In genomic region chr18:77062518-77063003, GRCh38 we compare ENCODE assay signal across 8 cellular contexts.
DNase-seq lines count a peak whose midpoint lies in the region; ATAC-seq and TF ChIP-seq lines count a peak whose summit lies in the region.

No MANE protein-coding gene starts in this region.

- CTCF ChIA-PET in naive thymus-derived CD4-positive, alpha-beta T cell (lab: Charles Lee), result interaction anchor here (0.7 to 1.9 kb wide), 5 partner anchors 9 to 147 kb away, joined by 3 to 7 read pairs (median 3); no protein-coding TSS in a partner anchor

- peak overlapping the region; percentile 82 for H3K27ac ChIP-seq in naive thymus-derived CD4-positive, alpha-beta T cell (ENCODE audit: low read depth, low read length)

- H3K9me3 ChIP-seq in naive thymus-derived CD4-positive, alpha-beta T cell (ENCODE audit: control insufficient read depth in 2 of 3, low read length in 3 of 3), result no peaks in the 10 kb centered on the region

- peaks cover 69 to 90% of the 10 kb centered on the region in 2 donors for H3K4me1 ChIP-seq in naive thymus-derived CD4-positive, alpha-beta T cell (ENCODE audit: control insufficient read depth in 2 of 2, insufficient read depth in 2 of 2, low read length in 2 of 2)

- DNase-seq in GM12864 (ENCODE audit: low read depth), result peak; percentile 85
- peak; percentile 69 for DNase-seq in MV-4-11 (lab: John Stamatoyannopoulos, UW)
- DNase-seq in naive thymus-derived CD4-positive, alpha-beta T cell, result peak in 8 of 9 donors; percentile 52 to 92 (median 86)
- DNase-seq in HuH-7 (ENCODE audit: low spot score), result no peak
- DNase-seq in NCI-H1417 (lab: John Stamatoyannopoulos, UW), result no peak
- DNase-seq in SK-N-DZ (ENCODE audit: low spot score), result no peak

- no peak overlapping the region; the same call in 1 of the 2 replicates for H3K4me3 ChIP-seq in GM12864 (ENCODE audit: low read depth, low read length)
- peak overlapping the region; percentile 16 for H3K4me3 ChIP-seq in naive thymus-derived CD4-positive, alpha-beta T cell (ENCODE audit: low read length)

- POLR2A ChIA-PET in naive thymus-derived CD4-positive, alpha-beta T cell (lab: Charles Lee), result interaction anchor here (0.5 to 2.8 kb wide), 14 partner anchors 8 to 72 kb away, joined by 3 to 15 read pairs (median 4); partner anchors contain the start of gene MBP

- no peaks in the 10 kb centered on the region for H3K9me3 Mint-ChIP-seq in activated naive CD4-positive, alpha-beta T cell treated with anti-CD3 and anti-CD28 coated beads, Interleukin-2, amount 50 U/mL, for 24 hours
- H3K9me3 Mint-ChIP-seq in naive thymus-derived CD4-positive, alpha-beta T cell, result peaks cover 0 to 2% (median 0%) of the 10 kb centered on the region in 11 donors

- H3K27me3 Mint-ChIP-seq in activated naive CD4-positive, alpha-beta T cell treated with anti-CD3 and anti-CD28 coated beads, Interleukin-2, amount 50 U/mL, for 24 hours, result no peaks in the 10 kb centered on the region
- H3K27me3 Mint-ChIP-seq in naive thymus-derived CD4-positive, alpha-beta T cell, result no peaks in the 10 kb centered on the region

- peaks cover 29% of the 10 kb centered on the region for H3K36me3 Mint-ChIP-seq in activated naive CD4-positive, alpha-beta T cell treated with anti-CD3 and anti-CD28 coated beads, Interleukin-2, amount 50 U/mL, for 24 hours
- peaks cover 5 to 52% (median 25%) of the 10 kb centered on the region in 5 donors for H3K36me3 Mint-ChIP-seq in naive thymus-derived CD4-positive, alpha-beta T cell

- peaks cover 86% of the 10 kb centered on the region for H3K4me1 Mint-ChIP-seq in activated naive CD4-positive, alpha-beta T cell treated with anti-CD3 and anti-CD28 coated beads, Interleukin-2, amount 50 U/mL, for 24 hours
- H3K4me1 Mint-ChIP-seq in naive thymus-derived CD4-positive, alpha-beta T cell, result peaks cover 50 to 89% (median 83%) of the 10 kb centered on the region in 7 donors

- H3K27me3 ChIP-seq in naive thymus-derived CD4-positive, alpha-beta T cell (ENCODE audit: control insufficient read depth in 2 of 2, insufficient read depth in 2 of 2, low read length in 2 of 2), result no peaks in the 10 kb centered on the region

- ATAC-seq in GM21786 (IDR thresholded peaks at IDR 0.05; ENCODE audit: unreplicated experiment), result peak; percentile 49
- peak; percentile 75 for ATAC-seq in naive thymus-derived CD4-positive, alpha-beta T cell

- intact Hi-C loops in naive thymus-derived CD4-positive, alpha-beta T cell (cut with micrococcal nuclease), result loop anchor here (1.0 to 10.0 kb wide), 14 partner anchors 7 to 688 kb away; partner anchors contain the start of genes MBP (in 2 of the 2), ZNF236 (in 2 of the 2) and ZNF516 (in 1 of the 2)

- peak overlapping the region; percentile 60 for H3K4me3 Mint-ChIP-seq in activated naive CD4-positive, alpha-beta T cell treated with anti-CD3 and anti-CD28 coated beads, Interleukin-2, amount 50 U/mL, for 24 hours
- H3K4me3 Mint-ChIP-seq in naive thymus-derived CD4-positive, alpha-beta T cell, result peak overlapping the region; percentile 56 to 89 (median 74)

- no peak for TF ChIP-seq CTCF in GM12864 (IDR thresholded peaks at IDR 0.05; ENCODE audit: low read depth, low read length, missing control alignments)

- H3K27ac Mint-ChIP-seq in activated naive CD4-positive, alpha-beta T cell treated with anti-CD3 and anti-CD28 coated beads, Interleukin-2, amount 50 U/mL, for 24 hours, result peak overlapping the region; percentile 87
- H3K27ac Mint-ChIP-seq in naive thymus-derived CD4-positive, alpha-beta T cell, result peak overlapping the region; percentile 96 to 100 (median 99)

- H3K36me3 ChIP-seq in naive thymus-derived CD4-positive, alpha-beta T cell (ENCODE audit: control insufficient read depth in 2 of 3, insufficient read depth in 3 of 3, low read length in 3 of 3), result peaks cover 0 to 6% (median 3%) of the 10 kb centered on the region in 3 experiments

Comparison
In these comparisons a context has a peak if more than half of its experiments do, and no peak if none do; other contexts are left out.
1. DNase-seq: peak in GM12864 (single experiment), MV-4-11 (single experiment) and naive thymus-derived CD4-positive, alpha-beta T cell (8 of 9); none in HuH-7 (single experiment), NCI-H1417 (0 of 3) and SK-N-DZ (single experiment).